Comparison of ENCODE assay signal across 1 cellular context in the genomic region with DNA sequence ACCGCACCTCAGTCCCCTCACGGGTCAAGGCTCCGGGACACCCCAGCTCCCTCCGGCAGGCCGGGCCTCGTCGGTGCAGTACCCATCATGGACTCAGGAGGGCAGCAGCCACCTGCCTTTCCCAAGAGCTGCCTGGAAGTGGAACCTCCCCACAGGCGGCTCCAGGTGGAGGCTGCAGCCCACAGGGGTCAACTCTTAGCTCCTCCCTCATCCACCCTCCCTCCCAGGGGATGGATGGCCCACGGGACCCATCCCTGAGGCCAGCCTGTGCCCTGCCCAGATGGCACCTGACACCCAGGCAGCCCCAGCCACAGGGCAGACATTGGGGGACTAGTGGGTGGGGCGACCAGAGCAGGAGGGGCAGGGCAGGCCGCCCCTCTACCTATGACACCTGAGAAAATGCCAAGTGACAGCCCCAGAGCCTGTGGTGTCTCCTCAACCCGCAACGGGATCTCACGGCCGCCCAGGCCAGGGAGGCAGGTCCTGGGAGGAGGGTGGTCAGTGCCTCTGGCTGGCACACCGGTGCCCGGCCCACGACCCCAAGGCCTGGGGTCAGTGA.
A peak's percentile ranks its signal among the peaks of the same experiment; 100 is the strongest.
TF ChIP-seq lines count a peak whose summit lies in the region.

No MANE protein-coding gene starts in this region.

TF ChIP-seq in GM12878, 131 proteins besides CTCF, POLR2A, EP300 and RAD21:
- TF ChIP-seq, protein P1, sequence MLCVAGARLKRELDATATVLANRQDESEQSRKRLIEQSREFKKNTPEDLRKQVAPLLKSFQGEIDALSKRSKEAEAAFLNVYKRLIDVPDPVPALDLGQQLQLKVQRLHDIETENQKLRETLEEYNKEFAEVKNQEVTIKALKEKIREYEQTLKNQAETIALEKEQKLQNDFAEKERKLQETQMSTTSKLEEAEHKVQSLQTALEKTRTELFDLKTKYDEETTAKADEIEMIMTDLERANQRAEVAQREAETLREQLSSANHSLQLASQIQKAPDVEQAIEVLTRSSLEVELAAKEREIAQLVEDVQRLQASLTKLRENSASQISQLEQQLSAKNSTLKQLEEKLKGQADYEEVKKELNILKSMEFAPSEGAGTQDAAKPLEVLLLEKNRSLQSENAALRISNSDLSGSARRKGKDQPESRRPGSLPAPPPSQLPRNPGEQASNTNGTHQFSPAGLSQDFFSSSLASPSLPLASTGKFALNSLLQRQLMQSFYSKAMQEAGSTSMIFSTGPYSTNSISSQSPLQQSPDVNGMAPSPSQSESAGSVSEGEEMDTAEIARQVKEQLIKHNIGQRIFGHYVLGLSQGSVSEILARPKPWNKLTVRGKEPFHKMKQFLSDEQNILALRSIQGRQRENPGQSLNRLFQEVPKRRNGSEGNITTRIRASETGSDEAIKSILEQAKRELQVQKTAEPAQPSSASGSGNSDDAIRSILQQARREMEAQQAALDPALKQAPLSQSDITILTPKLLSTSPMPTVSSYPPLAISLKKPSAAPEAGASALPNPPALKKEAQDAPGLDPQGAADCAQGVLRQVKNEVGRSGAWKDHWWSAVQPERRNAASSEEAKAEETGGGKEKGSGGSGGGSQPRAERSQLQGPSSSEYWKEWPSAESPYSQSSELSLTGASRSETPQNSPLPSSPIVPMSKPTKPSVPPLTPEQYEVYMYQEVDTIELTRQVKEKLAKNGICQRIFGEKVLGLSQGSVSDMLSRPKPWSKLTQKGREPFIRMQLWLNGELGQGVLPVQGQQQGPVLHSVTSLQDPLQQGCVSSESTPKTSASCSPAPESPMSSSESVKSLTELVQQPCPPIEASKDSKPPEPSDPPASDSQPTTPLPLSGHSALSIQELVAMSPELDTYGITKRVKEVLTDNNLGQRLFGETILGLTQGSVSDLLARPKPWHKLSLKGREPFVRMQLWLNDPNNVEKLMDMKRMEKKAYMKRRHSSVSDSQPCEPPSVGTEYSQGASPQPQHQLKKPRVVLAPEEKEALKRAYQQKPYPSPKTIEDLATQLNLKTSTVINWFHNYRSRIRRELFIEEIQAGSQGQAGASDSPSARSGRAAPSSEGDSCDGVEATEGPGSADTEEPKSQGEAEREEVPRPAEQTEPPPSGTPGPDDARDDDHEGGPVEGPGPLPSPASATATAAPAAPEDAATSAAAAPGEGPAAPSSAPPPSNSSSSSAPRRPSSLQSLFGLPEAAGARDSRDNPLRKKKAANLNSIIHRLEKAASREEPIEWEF (IDR thresholded peaks at IDR 0.05; ENCODE audit: insufficient replicate concordance, low read depth, low read length): no peak
- TF ChIP-seq BRCA1 (IDR thresholded peaks at IDR 0.05; ENCODE audit: low read depth, low read length) (no peak), ZNF274 (IDR thresholded peaks at IDR 0.05; ENCODE audit: insufficient read depth, insufficient read length) (no peak), ZNF207 (IDR thresholded peaks at IDR 0.05; ENCODE audit: borderline replicate concordance) (no peak), LARP7 (IDR thresholded peaks at IDR 0.05) (no peak), SPI1 (IDR thresholded peaks at IDR 0.05; ENCODE audit: borderline replicate concordance, insufficient read depth, low read depth, low read length) (no peak), SMC3 (IDR thresholded peaks at IDR 0.05; ENCODE audit: borderline replicate concordance, low read length) (peak; percentile 48), HCFC1 (IDR thresholded peaks at IDR 0.05; ENCODE audit: low read length) (no peak), DPF2 (IDR thresholded peaks at IDR 0.05) (no peak), RAD51 (IDR thresholded peaks at IDR 0.05) (no peak), SRF (IDR thresholded peaks at IDR 0.05; ENCODE audit: low read depth in 2 of 2, low read length in 2 of 2) (no peak), ZNF384 (IDR thresholded peaks at IDR 0.05; ENCODE audit: borderline replicate concordance, low read depth, low read length) (no peak), TCF7 (IDR thresholded peaks at IDR 0.05; ENCODE audit: borderline replicate concordance) (no peak), NR2F1 (conservative IDR thresholded peaks at IDR 0.05) (0 out of 2 replicates have a peak, but pooled peaks have one; percentile 43), EED (IDR thresholded peaks at IDR 0.05; ENCODE audit: low read depth) (no peak), ASH2L (IDR thresholded peaks at IDR 0.05; ENCODE audit: borderline replicate concordance, low read depth) (no peak)
- TF ChIP-seq, protein P2, sequence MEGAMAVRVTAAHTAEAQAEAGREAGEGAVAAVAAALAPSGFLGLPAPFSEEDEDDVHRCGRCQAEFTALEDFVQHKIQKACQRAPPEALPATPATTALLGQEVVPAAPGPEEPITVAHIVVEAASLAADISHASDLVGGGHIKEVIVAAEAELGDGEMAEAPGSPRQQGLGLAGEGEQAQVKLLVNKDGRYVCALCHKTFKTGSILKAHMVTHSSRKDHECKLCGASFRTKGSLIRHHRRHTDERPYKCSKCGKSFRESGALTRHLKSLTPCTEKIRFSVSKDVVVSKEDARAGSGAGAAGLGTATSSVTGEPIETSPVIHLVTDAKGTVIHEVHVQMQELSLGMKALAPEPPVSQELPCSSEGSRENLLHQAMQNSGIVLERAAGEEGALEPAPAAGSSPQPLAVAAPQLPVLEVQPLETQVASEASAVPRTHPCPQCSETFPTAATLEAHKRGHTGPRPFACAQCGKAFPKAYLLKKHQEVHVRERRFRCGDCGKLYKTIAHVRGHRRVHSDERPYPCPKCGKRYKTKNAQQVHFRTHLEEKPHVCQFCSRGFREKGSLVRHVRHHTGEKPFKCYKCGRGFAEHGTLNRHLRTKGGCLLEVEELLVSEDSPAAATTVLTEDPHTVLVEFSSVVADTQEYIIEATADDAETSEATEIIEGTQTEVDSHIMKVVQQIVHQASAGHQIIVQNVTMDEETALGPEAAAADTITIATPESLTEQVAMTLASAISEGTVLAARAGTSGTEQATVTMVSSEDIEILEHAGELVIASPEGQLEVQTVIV (IDR thresholded peaks at IDR 0.05; ENCODE audit: borderline replicate concordance, partially characterized antibody): no peak
